7 cellular contexts compared by ENCODE assay signal in the genomic region with DNA sequence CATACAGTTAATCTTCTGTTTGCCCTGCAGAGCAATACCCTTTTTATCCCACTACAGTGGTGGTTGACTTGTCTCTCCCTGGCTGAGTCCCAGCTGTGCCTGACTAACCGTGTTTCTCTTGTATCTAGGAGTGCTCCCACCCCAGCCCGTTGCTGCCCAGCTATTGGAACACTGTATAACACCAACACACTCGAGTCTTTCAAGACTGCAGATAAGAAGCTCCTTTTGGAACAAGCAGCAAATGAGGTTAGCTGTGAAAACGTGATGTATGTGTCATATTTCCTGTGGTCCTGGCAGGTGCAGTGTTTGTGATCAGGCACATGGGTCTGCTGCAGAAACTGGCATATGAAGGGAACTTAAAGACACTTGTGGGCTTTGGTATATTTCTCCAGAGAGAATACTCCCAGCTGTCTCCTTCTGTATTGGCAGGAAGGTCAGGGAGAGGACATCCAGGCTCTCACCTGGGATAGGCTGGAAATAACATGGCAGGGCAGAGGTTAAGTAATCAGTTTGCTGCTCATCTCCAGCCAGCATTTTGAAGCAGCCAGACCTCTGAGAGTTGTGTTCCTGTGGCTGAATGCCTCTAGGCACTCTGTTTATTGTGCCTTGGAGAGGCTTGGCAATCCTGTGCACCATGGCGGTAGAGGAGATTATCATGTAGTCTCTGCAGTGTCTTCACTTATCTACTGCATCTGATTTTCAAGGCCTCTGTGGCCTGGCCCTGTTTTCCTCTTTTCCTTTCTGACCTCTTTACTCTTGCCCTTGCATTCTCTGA.
DNase-seq lines count a peak whose midpoint lies in the region; ATAC-seq and TF ChIP-seq lines count a peak whose summit lies in the region.

No MANE protein-coding gene starts in this region.

- no peak overlapping the region for H3K4me3 ChIP-seq in NB4 (ENCODE audit: low read depth, low read length)

- peaks cover 97% of the 10 kb centered on the region for H3K36me3 Mint-ChIP-seq in dendritic cell treated with granulocyte-macrophage colony-stimulating factor and Interleukin-4, amounts not matched to agents 40 ng/mL and 50 ng/mL, for 4 days (ENCODE audit: low read depth)

- ATAC-seq in GM19452 (IDR thresholded peaks at IDR 0.05; ENCODE audit: unreplicated experiment), result peak; percentile 78

- H3K4me1 Mint-ChIP-seq in dendritic cell treated with granulocyte-macrophage colony-stimulating factor and Interleukin-4, amounts not matched to agents 40 ng/mL and 50 ng/mL, for 4 days (ENCODE audit: low read depth), result peaks cover 54% of the 10 kb centered on the region

- no peaks in the 10 kb centered on the region for H3K9me3 Mint-ChIP-seq in dendritic cell treated with granulocyte-macrophage colony-stimulating factor and Interleukin-4, amounts not matched to agents 40 ng/mL and 50 ng/mL, for 4 days

- TF ChIP-seq POLR2A in NB4 (IDR thresholded peaks at IDR 0.05; ENCODE audit: extremely low read depth, insufficient read length), result no peak

- H3K27me3 Mint-ChIP-seq in dendritic cell treated with granulocyte-macrophage colony-stimulating factor and Interleukin-4, amounts not matched to agents 40 ng/mL and 50 ng/mL, for 4 days, result no peaks in the 10 kb centered on the region

- intact Hi-C loops in dendritic cell treated with granulocyte-macrophage colony-stimulating factor and Interleukin-4, amounts not matched to agents 40 ng/mL and 50 ng/mL, for 4 days (cut with micrococcal nuclease), result loop anchor here (5.0 kb wide), 1 partner anchor 35 kb away; a partner anchor contains a TSS

- no peak overlapping the region for H3K4me3 Mint-ChIP-seq in dendritic cell treated with granulocyte-macrophage colony-stimulating factor and Interleukin-4, amounts not matched to agents 40 ng/mL and 50 ng/mL, for 4 days

- no peak for TF ChIP-seq CTCF in NB4 (IDR thresholded peaks at IDR 0.05; ENCODE audit: low read depth, low read length)

- peak; percentile 29 for DNase-seq in NB4 (ENCODE audit: low read depth)
- DNase-seq in stimulated activated CD4-positive, alpha-beta T cell treated with anti-CD3 and anti-CD28 coated beads, Interleukin-4, amount 100 ng/mL, for 4 hours, result peak; percentile 2 to 9
- DNase-seq in NCI-H1105 treated with DMSO at 0.1 percent for 48 hours (lab: John Stamatoyannopoulos, UW), result no peak
- DNase-seq in stimulated activated naive CD4-positive, alpha-beta T cell treated with Interleukin-2 at 50 U/mL for 16 hours (lab: John Stamatoyannopoulos, UW), result no peak
- DNase-seq in NCI-H345 (lab: John Stamatoyannopoulos, UW), result no peak

- peak overlapping the region; percentile 95 for H3K27ac Mint-ChIP-seq in dendritic cell treated with granulocyte-macrophage colony-stimulating factor and Interleukin-4, amounts not matched to agents 40 ng/mL and 50 ng/mL, for 4 days

Comparison
In these comparisons a context has a peak if more than half of its experiments do, and no peak if none do; other contexts are left out.
1. DNase-seq: peak in NB4 (single experiment) and stimulated activated CD4-positive, alpha-beta T cell treated with anti-CD3 and anti-CD28 coated beads, Interleukin-4, amount 100 ng/mL, for 4 hours (2 of 2); none in NCI-H1105 treated with DMSO at 0.1 percent for 48 hours (single experiment), stimulated activated naive CD4-positive, alpha-beta T cell treated with Interleukin-2 at 50 U/mL for 16 hours (single experiment) and NCI-H345 (single experiment).